ENCODE assay signal across 10 cellular contexts in the genomic region with DNA sequence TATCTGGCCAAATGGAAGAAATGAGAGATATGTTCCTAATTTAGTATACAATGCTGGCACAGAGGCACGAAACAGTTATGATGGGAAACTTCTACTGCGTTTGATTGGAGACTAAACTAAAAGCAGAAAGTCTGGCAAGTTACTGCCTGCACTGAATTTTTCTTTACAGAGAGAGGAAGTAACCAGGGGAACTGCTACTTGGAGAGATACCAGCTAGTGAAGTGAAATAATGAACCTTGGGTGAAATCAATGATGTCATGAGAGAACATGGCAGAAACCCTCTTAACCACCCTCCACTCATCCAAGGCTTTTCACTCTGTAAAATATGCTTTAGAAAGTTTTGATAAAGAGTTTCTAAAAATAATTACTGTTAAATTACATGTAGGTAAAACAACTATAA. TPM values are rescaled to one million over a fixed set of nuclear protein-coding genes. Genes with fewer than 3 reads are reported as not detected.
DNase-seq lines count a peak whose midpoint lies in the region; ATAC-seq, FAIRE-seq and TF ChIP-seq lines count a peak whose summit lies in the region.
"Had no signal": no experiment of that assay in that cellular context is flagged by ENCODE, and none has a peak within 500 bp of the region (broad histone marks: within the 10 kb centered on the region; RNA-seq: fewer than 3 reads in every experiment).

No MANE protein-coding gene starts in this region.

- H3K27ac ChIP-seq in H9 (ENCODE audit: insufficient read length, low read depth, low read length): no peak overlapping the region
- H3K27ac ChIP-seq: epithelial cell of prostate had no signal

- peaks cover 32% of the 10 kb centered on the region for H3K4me1 Mint-ChIP-seq in stimulated activated naive CD8-positive, alpha-beta T cell treated with anti-CD3 and anti-CD28 coated beads, Interleukin-15, amount 100 ng/mL, for 72 hours
- H3K4me1 Mint-ChIP-seq in HFFc6 (ENCODE audit: low read depth) (peaks cover 21% of the 10 kb centered on the region), H9 (peaks cover 18% of the 10 kb centered on the region in 2 experiments)

- TF ChIP-seq CTCF in fibroblast of mammary gland (conservative IDR thresholded peaks at IDR 0.05; ENCODE audit: control insufficient read depth, insufficient read depth, low read depth, low read length) (no peak), HFFc6 (IDR thresholded peaks at IDR 0.05) (no peak), H9 (conservative IDR thresholded peaks at IDR 0.05) (no peak)

- H3K4ac ChIP-seq in H9 (ENCODE audit: low read depth, low read length): no peak overlapping the region

- H3K27me3 ChIP-seq in H9 (ENCODE audit: insufficient read depth, low read length): no peaks in the 10 kb centered on the region

- no peak overlapping the region for H4K91ac ChIP-seq in H9 (ENCODE audit: insufficient read length, low read depth, low read length)

- no peaks in the 10 kb centered on the region for H3K79me1 ChIP-seq in H9 (ENCODE audit: insufficient read depth, low read depth, low read length, poor library complexity, severe bottlenecking)

- peaks cover 2% of the 10 kb centered on the region; the same call in 1 of the 2 replicates for H3K4me1 ChIP-seq in H9 (ENCODE audit: insufficient read depth, low read length)

- no peaks in the 10 kb centered on the region for H3K9me3 ChIP-seq in H9 (ENCODE audit: control insufficient read depth, low read depth, low read length)

- no peak overlapping the region for H2BK120ac ChIP-seq in H9 (ENCODE audit: low read depth, low read length, poor library complexity, severe bottlenecking)

- ATAC-seq in stimulated activated naive CD8-positive, alpha-beta T cell treated with anti-CD3 and anti-CD28 coated beads, Interleukin-15, amount 100 ng/mL, for 72 hours: peak; percentile 72
- no peak for ATAC-seq in stimulated activated naive CD8-positive, alpha-beta T cell treated with anti-CD3 and anti-CD28 coated beads, Interleukin-15, Interleukin-2, amounts not matched to agents 100 U/mL and 50 U/mL, for 24 hours
- peak; percentile 53 for ATAC-seq in HG03565 (IDR thresholded peaks at IDR 0.05; ENCODE audit: unreplicated experiment)

- H3K23ac ChIP-seq in H9 (ENCODE audit: insufficient read length, low read depth, low read length): no peak overlapping the region

- no peak overlapping the region for H2AK5ac ChIP-seq in H9 (ENCODE audit: insufficient read length, low read length)

- no peak overlapping the region for H3K4me3 ChIP-seq in fibroblast of mammary gland (ENCODE audit: control insufficient read depth, low read depth, low read length)

- H2BK20ac ChIP-seq in H9 (ENCODE audit: low read depth, low read length, poor library complexity, severe bottlenecking): no peak overlapping the region

- no peaks in the 10 kb centered on the region for H3K23me2 ChIP-seq in H9 (ENCODE audit: insufficient read length, low read depth, low read length, poor library complexity, severe bottlenecking)

- H2BK5ac ChIP-seq in H9 (ENCODE audit: insufficient read length, low read length): no peak overlapping the region

- no peaks in the 10 kb centered on the region for H3K27me3 Mint-ChIP-seq in stimulated activated naive CD8-positive, alpha-beta T cell treated with anti-CD3 and anti-CD28 coated beads, Interleukin-15, amount 100 ng/mL, for 72 hours
- H3K27me3 Mint-ChIP-seq in HFFc6 (ENCODE audit: insufficient read depth) (no peaks in the 10 kb centered on the region), H9 (ENCODE audit: low read depth) (no peaks in the 10 kb centered on the region)

- no peak overlapping the region for H3K14ac ChIP-seq in H9 (ENCODE audit: insufficient read depth, low read length)

- no peaks in the 10 kb centered on the region for H3K79me2 ChIP-seq in H9 (ENCODE audit: insufficient read depth, low read length)

- H3K36me3 Mint-ChIP-seq in HFFc6 (ENCODE audit: low read depth) (peaks cover 4% of the 10 kb centered on the region; the same call in 1 of the 2 replicates), H9 (ENCODE audit: insufficient read depth in 1 of 3, low read depth in 3 of 3) (peaks cover 0 to 6% (median 0%) of the 10 kb centered on the region in 3 experiments; a peak in 2 of 7 replicates)

- H3K56ac ChIP-seq in H9 (ENCODE audit: insufficient read length, low read depth, low read length): no peak overlapping the region

- H3K18ac ChIP-seq in H9 (ENCODE audit: insufficient read length, low read depth, low read length): no peak overlapping the region

- no CpG with 5 or more reads among the region's 2 CpGs for WGBS in H9 (ENCODE audit: extremely low coverage, insufficient read length, low lambda C conversion rate)

- no peak overlapping the region for H2BK12ac ChIP-seq in H9 (ENCODE audit: insufficient read length, low read depth, low read length)

- H4K5ac ChIP-seq in H9 (ENCODE audit: insufficient read length, low read depth, low read length): no peak overlapping the region

- H3K27ac Mint-ChIP-seq in stimulated activated naive CD8-positive, alpha-beta T cell treated with anti-CD3 and anti-CD28 coated beads, Interleukin-15, amount 100 ng/mL, for 72 hours: no peak overlapping the region
- H3K27ac Mint-ChIP-seq in HFFc6 (no peak overlapping the region), H9 (no peak overlapping the region)

- no peak overlapping the region for H3K9ac ChIP-seq in H9 (ENCODE audit: extremely low read depth, insufficient read length, low read length)

- no peak for FAIRE-seq in urothelium cell line (lab: Jason Lieb, UNC)
- FAIRE-seq: small intestine had no signal

- H3K4me2 ChIP-seq in H9 (ENCODE audit: insufficient read depth, insufficient read length, low read length): no peak overlapping the region

- no peaks in the 10 kb centered on the region for H4K20me1 ChIP-seq in H9 (ENCODE audit: control insufficient read depth, insufficient read depth, insufficient read length)

- no peak overlapping the region for H4K8ac ChIP-seq in H9 (replicated peaks; ENCODE audit: insufficient read length, low read depth, low read length)

- H3K9me3 Mint-ChIP-seq in stimulated activated naive CD8-positive, alpha-beta T cell treated with anti-CD3 and anti-CD28 coated beads, Interleukin-15, amount 100 ng/mL, for 72 hours: peaks cover 0 to 5% of the 10 kb centered on the region in 2 donors
- H3K9me3 Mint-ChIP-seq in HFFc6: no peaks in the 10 kb centered on the region
- H3K9me3 Mint-ChIP-seq in H9: no peaks in the 10 kb centered on the region

- no peak overlapping the region for H3T11ph ChIP-seq in H9 (ENCODE audit: low read length)

- no peak for DNase-seq in stimulated activated naive CD8-positive, alpha-beta T cell treated with anti-CD3 and anti-CD28 coated beads, Interleukin-15, amount 100 ng/mL, for 72 hours
- no peak for DNase-seq in stimulated activated naive CD8-positive, alpha-beta T cell treated with anti-CD3 and anti-CD28 coated beads, Interleukin-15, Interleukin-2, amounts not matched to agents 100 U/mL and 50 U/mL, for 24 hours
- DNase-seq in fibroblast of mammary gland (ENCODE audit: low read depth) (peak; percentile 42), HFFc6 (no peak), H9 (no peak), urothelium cell line (ENCODE audit: low spot score) (no peak), DMS79 (lab: John Stamatoyannopoulos, UW) (no peak)
- DNase-seq: small intestine had no signal

- no peak overlapping the region for H2AFZ ChIP-seq in H9 (ENCODE audit: low read length)

- peak overlapping the region in 1 of 2 donors; percentile 11 for H3K4me3 Mint-ChIP-seq in stimulated activated naive CD8-positive, alpha-beta T cell treated with anti-CD3 and anti-CD28 coated beads, Interleukin-15, amount 100 ng/mL, for 72 hours
- H3K4me3 Mint-ChIP-seq in HFFc6 (no peak overlapping the region), H9 (no peak overlapping the region)

- no peak overlapping the region for H2BK15ac ChIP-seq in H9 (ENCODE audit: low read depth, low read length)

RNA-seq across cellular contexts. Expression of a gene that starts 29.3 kb away (rescaled TPM):
- 10 to 100 TPM; 13.2 to 29.8 (median 27.6) TPM for total RNA-seq in HFFc6 (2021; fragmentation: NEBNext Ultra II Directional; extraction: Animal tissue kit (Norgen Biotek cat#: 25700))
- total RNA-seq in H9 (2021): 5.9 and 6.0 TPM in 2 replicates
